In genomic region chr7:99625961-99626360, GRCh38 we compare ENCODE assay signal across 21 cellular contexts. TPM values are rescaled to one million over a fixed set of nuclear protein-coding genes. Genes with fewer than 3 reads are reported as not detected.
A peak's percentile ranks its signal among the peaks of the same experiment; 100 is the strongest.
DNase-seq lines count a peak whose midpoint lies in the region; ATAC-seq, FAIRE-seq and TF ChIP-seq lines count a peak whose summit lies in the region.
"Had no signal": no experiment of that assay in that cellular context is flagged by ENCODE, and none has a peak within 500 bp of the region (broad histone marks: within the 10 kb centered on the region; RNA-seq: fewer than 3 reads in every experiment).

No MANE protein-coding gene starts in this region.

- no peaks in the 10 kb centered on the region for H3K9me3 ChIP-seq in K562 (replicated peaks; ENCODE audit: control insufficient read depth, insufficient read depth, low read depth, low read length)
- H3K9me3 ChIP-seq: ovary, thyroid gland had no signal

- no peaks in the 10 kb centered on the region for H3K79me2 ChIP-seq in K562 (ENCODE audit: control insufficient read depth, insufficient read depth, low read length)

- CTCF ChIA-PET in K562 (lab: Yijun Ruan, JAX; ENCODE audit: low intra/inter-chr PET ratio), result no interaction called here

- H3K36me3 ChIP-seq in K562 (ENCODE audit: control insufficient read depth, insufficient read depth, low read length), result peaks cover 98% of the 10 kb centered on the region
- H3K36me3 ChIP-seq: ovary had no signal

- ATAC-seq in activated T-cell treated with anti-CD3 and anti-CD28 coated beads, Interleukin-2, amount 50 U/mL, for 72 hours (replicated peaks in 1 of 2), result no peak
- no peak for ATAC-seq in K562
- no peak for ATAC-seq in stimulated activated effector memory CD8-positive, alpha-beta T cell treated with anti-CD3 and anti-CD28 coated beads, Interleukin-12 subunit alpha, Interleukin-12 subunit beta, amount 100 ng/mL, for 72 hours
- ATAC-seq: right cardiac atrium had no signal

- WGBS in K562 (ENCODE audit: insufficient coverage, low coverage, missing lambda C conversion rate), result 88% methylated on average over 4 of the region's 4 CpGs

- peaks cover 40 to 64% of the 10 kb centered on the region in 2 donors for H3K36me3 Mint-ChIP-seq in activated T-cell treated with anti-CD3 and anti-CD28 coated beads, Interleukin-2, amount 50 U/mL, for 72 hours (ENCODE audit: insufficient read depth in 2 of 2)
- H3K36me3 Mint-ChIP-seq in stimulated activated effector memory CD8-positive, alpha-beta T cell treated with anti-CD3 and anti-CD28 coated beads, Interleukin-12 subunit alpha, Interleukin-12 subunit beta, amount 100 ng/mL, for 72 hours, result peaks cover 100% of the 10 kb centered on the region

- no peaks in the 10 kb centered on the region for H3K9me1 ChIP-seq in K562 (ENCODE audit: control insufficient read depth, insufficient read depth, low read length)

- H3K4me3 ChIP-seq in NB4 (ENCODE audit: low read depth, low read length), result peak overlapping the region; percentile 69
- H3K4me3 ChIP-seq in K562, result no peak overlapping the region
- H3K4me3 ChIP-seq: coronary artery, ovary, thyroid gland had no signal

- intact Hi-C loops in K562 (cut with micrococcal nuclease), result no loop called here

- peak overlapping the region; percentile 94 to 97 for H3K4me3 Mint-ChIP-seq in activated T-cell treated with anti-CD3 and anti-CD28 coated beads, Interleukin-2, amount 50 U/mL, for 72 hours
- peak overlapping the region; percentile 93 for H3K4me3 Mint-ChIP-seq in stimulated activated effector memory CD8-positive, alpha-beta T cell treated with anti-CD3 and anti-CD28 coated beads, Interleukin-12 subunit alpha, Interleukin-12 subunit beta, amount 100 ng/mL, for 72 hours
- H3K4me3 Mint-ChIP-seq: brain had no signal

- peak; percentile 69 for FAIRE-seq in K562 (lab: Jason Lieb, UNC)

- no peak overlapping the region for H3K4me2 ChIP-seq in K562 (ENCODE audit: insufficient read depth, low read length)

- TF ChIP-seq CTCF in NB4 (IDR thresholded peaks at IDR 0.05; ENCODE audit: low read depth, low read length) (no peak), K562 (IDR thresholded peaks at IDR 0.05 in 2 of 3, conservative IDR thresholded peaks at IDR 0.05 in 1 of 3; ENCODE audit: insufficient read depth in 2 of 3, low read depth in 1 of 3, low read length in 3 of 3) (no peak)

- no peaks in the 10 kb centered on the region for H3K9me3 Mint-ChIP-seq in activated T-cell treated with anti-CD3 and anti-CD28 coated beads, Interleukin-2, amount 50 U/mL, for 72 hours
- H3K9me3 Mint-ChIP-seq in stimulated activated effector memory CD8-positive, alpha-beta T cell treated with anti-CD3 and anti-CD28 coated beads, Interleukin-12 subunit alpha, Interleukin-12 subunit beta, amount 100 ng/mL, for 72 hours, result no peaks in the 10 kb centered on the region
- H3K9me3 Mint-ChIP-seq: brain had no signal

- no peak for DNase-seq in activated T-cell treated with anti-CD3 and anti-CD28 coated beads, Interleukin-2, amount 50 U/mL, for 72 hours
- DNase-seq in activated T-cell treated with anti-CD3 and anti-CD28 coated beads for 4 hours, result no peak
- peak; percentile 33 for DNase-seq in NB4 (ENCODE audit: low read depth)
- DNase-seq in K562 (ENCODE audit: extremely low read depth in 1 of 4, low spot score in 3 of 4), result no peak
- no peak for DNase-seq in stimulated activated effector memory CD8-positive, alpha-beta T cell treated with anti-CD3 and anti-CD28 coated beads, Interleukin-12 subunit alpha, Interleukin-12 subunit beta, amount 100 ng/mL, for 72 hours (ENCODE audit: low spot score in 2 of 2)
- no peak for DNase-seq in NCI-H2171 treated with DMSO at 0.1 percent for 48 hours (lab: John Stamatoyannopoulos, UW)
- DNase-seq in NCI-H187 treated with DMSO at 0.1 percent for 48 hours (lab: John Stamatoyannopoulos, UW), result no peak
- DNase-seq in H4 (ENCODE audit: low spot score), result no peak
- DNase-seq: foreskin fibroblast; hypothalamus; NCI-H1048; NCI-H2107; NCI-H524; ovary; right cardiac atrium; stimulated activated CD4-positive, alpha-beta T cell treated with anti-CD3 and anti-CD28 coated beads, Interleukin-15, amount 100 ng/mL, for 24 hours; thyroid gland had no signal

- H3K4me1 Mint-ChIP-seq in activated T-cell treated with anti-CD3 and anti-CD28 coated beads, Interleukin-2, amount 50 U/mL, for 72 hours (ENCODE audit: low read depth), result peaks cover 90% of the 10 kb centered on the region
- H3K4me1 Mint-ChIP-seq in stimulated activated effector memory CD8-positive, alpha-beta T cell treated with anti-CD3 and anti-CD28 coated beads, Interleukin-12 subunit alpha, Interleukin-12 subunit beta, amount 100 ng/mL, for 72 hours, result peaks cover 85% of the 10 kb centered on the region
- H3K4me1 Mint-ChIP-seq: brain had no signal

- H3K27me3 Mint-ChIP-seq in activated T-cell treated with anti-CD3 and anti-CD28 coated beads, Interleukin-2, amount 50 U/mL, for 72 hours (ENCODE audit: low read depth), result no peaks in the 10 kb centered on the region
- H3K27me3 Mint-ChIP-seq: brain had no signal

- BruUV-seq in K562 (replicated peaks; lab: Mats Ljungman, UMichigan), result no TSS peak

- H4K20me1 ChIP-seq in K562 (replicated peaks; ENCODE audit: control insufficient read depth, insufficient read depth, low read length), result peaks cover 11% of the 10 kb centered on the region; the same call in 1 of the 2 replicates

- 0 out of 4 replicates have a peak overlapping the region, but pooled peaks of 1 of the 2 experiments have one; percentile 7 for H3K9ac ChIP-seq in K562 (ENCODE audit: insufficient read depth in 1 of 2, low read depth in 2 of 2, low read length in 2 of 2)

- no peak overlapping the region for H2AFZ ChIP-seq in K562 (ENCODE audit: low read depth, low read length)

- TF ChIP-seq RAD21 in K562 (CRISPR knock-in tag; conservative IDR thresholded peaks at IDR 0.05 in 1 of 2, IDR thresholded peaks at IDR 0.05 in 1 of 2), result no peak

- H3K27ac Mint-ChIP-seq in activated T-cell treated with anti-CD3 and anti-CD28 coated beads, Interleukin-2, amount 50 U/mL, for 72 hours, result peak overlapping the region; percentile 97
- peak overlapping the region; percentile 99 for H3K27ac Mint-ChIP-seq in stimulated activated effector memory CD8-positive, alpha-beta T cell treated with anti-CD3 and anti-CD28 coated beads, Interleukin-12 subunit alpha, Interleukin-12 subunit beta, amount 100 ng/mL, for 72 hours

- in situ Hi-C loops in K562 (cut with MboI), result no loop called here

- peaks cover 0 to 8% of the 10 kb centered on the region in 2 experiments; a peak in 2 of 5 replicates for H3K4me1 ChIP-seq in K562 (replicated peaks in 1 of 2; ENCODE audit: control insufficient read depth in 2 of 2, insufficient read depth in 2 of 2, low read length in 2 of 2)
- H3K4me1 ChIP-seq: thyroid gland had no signal

- POLR2A ChIA-PET in K562 (lab: Yijun Ruan, JAX), result interaction anchor here (0.6 to 1.0 kb wide), 2 partner anchors 23 to 343 kb away, joined by 3 read pairs; no protein-coding TSS in a partner anchor

- no peaks in the 10 kb centered on the region for H3K27me3 ChIP-seq in K562 (ENCODE audit: control insufficient read depth in 2 of 2, insufficient read depth in 2 of 2, low read length in 2 of 2)
- H3K27me3 ChIP-seq: ovary, thyroid gland had no signal

- no peak for TF ChIP-seq EP300 in K562 (IDR thresholded peaks at IDR 0.05; ENCODE audit: low read length)

- no peak for TF ChIP-seq POLR2A in NB4 (IDR thresholded peaks at IDR 0.05; ENCODE audit: extremely low read depth, insufficient read length)
- no peak for TF ChIP-seq POLR2A in K562 (conservative IDR thresholded peaks at IDR 0.05)

- no peak overlapping the region for H3K27ac ChIP-seq in K562 (ENCODE audit: extremely low read depth, low read depth, low read length)
- H3K27ac ChIP-seq: coronary artery, ovary, thyroid gland had no signal

RNA-seq across cellular contexts. Expression of gene ZSCAN25, which starts 9.2 kb away (rescaled TPM):
- 10 to 100 TPM; 32.4 to 35.6 TPM for total RNA-seq in activated T-cell treated with anti-CD3 and anti-CD28 coated beads, Interleukin-2, amount 50 U/mL, for 72 hours
- 45.6 and 57.6 TPM in 2 replicates for total RNA-seq in K562 (2011; cell fraction: chromatin; rRNA removed; ENCODE audit: low replicate concordance)
- total RNA-seq in K562 (2011; cell fraction: nucleolus; rRNA removed), result 32.4 and 33.2 TPM in 2 replicates
- total RNA-seq in K562 (2011; cell fraction: nucleoplasm; rRNA removed), result 42.8 and 45.6 TPM in 2 replicates
- total RNA-seq in K562 (2014; rRNA removed), result 13.7 and 16.9 TPM in 2 replicates
- 11.0 and 12.8 TPM in 2 replicates for total RNA-seq in K562 (2014; rRNA removed; fragmentation: Illumina TruSeq; extraction: Trizol)
- 14.4 and 15.9 TPM in 2 replicates for total RNA-seq in K562 (2015; rRNA removed; fragmentation: Illumina TruSeq; extraction: Trizol)
- 15.7 and 18.4 TPM in 2 replicates for total RNA-seq in K562 (2021)
- polyA plus RNA-seq in K562 (2011; rRNA removed), result 10.5 and 14.2 TPM in 2 replicates
- polyA plus RNA-seq in K562 (2011; cell fraction: cytosol; rRNA removed), result 8.9 and 10.6 TPM in 2 replicates
- polyA plus RNA-seq in K562 (2011; cell fraction: nucleus; rRNA removed), result 16.5 and 25.1 TPM in 2 replicates
- polyA plus RNA-seq in K562 (2012), result 10.0 and 11.0 TPM in 2 replicates
- polyA plus RNA-seq in K562 (2014; fragmentation: Illumina TruSeq; extraction: Trizol), result 11.7 and 12.0 TPM in 2 replicates
- 1 to 10 TPM in 1 of 2 experiments, under 1 TPM in 1; 0.94 to 1.1 TPM for polyA plus RNA-seq in K562 (2014; fragmentation: Nextera tagmentation; extraction: Ambion mirVana)
- polyA plus RNA-seq in K562 (2014; rRNA removed), result 12.2 and 18.5 TPM in 2 replicates
- 19.5 and 22.0 TPM in 2 replicates for polyA minus RNA-seq in K562 (2011; rRNA and poly(A)+ RNA removed)
- polyA minus RNA-seq in K562 (2011; cell fraction: cytosol; rRNA and poly(A)+ RNA removed), result 6.7 and 10.3 TPM in 2 replicates
- polyA minus RNA-seq in K562 (2011; cell fraction: nucleus; rRNA and poly(A)+ RNA removed), result 14.4 and 16.6 TPM in 2 replicates
- 6.9 and 14.2 TPM in 2 replicates for total RNA-seq in H4 (2014; rRNA removed; shearing (Covaris generic))

RNA-seq across cellular contexts. Expression of gene TMEM225B, which starts 27.9 kb away (rescaled TPM):
- total RNA-seq in activated T-cell treated with anti-CD3 and anti-CD28 coated beads, Interleukin-2, amount 50 U/mL, for 72 hours, result 1 to 10 TPM; 2.5 to 4.3 TPM
- 0.42 and 0.51 TPM in 2 replicates for total RNA-seq in K562 (2011; cell fraction: chromatin; rRNA removed; ENCODE audit: low replicate concordance)
- total RNA-seq in K562 (2011; cell fraction: nucleolus; rRNA removed), result 4.0 and 4.3 TPM in 2 replicates
- 1.6 and 1.8 TPM in 2 replicates for total RNA-seq in K562 (2011; cell fraction: nucleoplasm; rRNA removed)
- total RNA-seq in K562 (2014; rRNA removed) (0.61 and 0.73 TPM in 2 replicates), K562 (2014; rRNA removed; fragmentation: Illumina TruSeq; extraction: Trizol) (0.18 and 0.70 TPM in 2 replicates), K562 (2015; rRNA removed; fragmentation: Illumina TruSeq; extraction: Trizol) (0.51 and 0.79 TPM in 2 replicates), K562 (2021) (0.60 and 1.3 TPM in 2 replicates)
- polyA plus RNA-seq in K562 (2011; rRNA removed) (0.56 and 0.93 TPM in 2 replicates), K562 (2014; fragmentation: Illumina TruSeq; extraction: Trizol) (0.32 and 0.68 TPM in 2 replicates), K562 (2014; fragmentation: Nextera tagmentation; extraction: Ambion mirVana) (under 1 TPM; 0.08 to 0.25 TPM), K562 (2014; rRNA removed) (0.62 and 0.94 TPM in 2 replicates)
- 0.30 and 1.1 TPM in 2 replicates for polyA plus RNA-seq in K562 (2011; cell fraction: cytosol; rRNA removed)
- polyA plus RNA-seq in K562 (2011; cell fraction: nucleus; rRNA removed), result 2.6 and 4.8 TPM in 2 replicates
- 0.64 and 0.65 TPM in 2 replicates for polyA plus RNA-seq in K562 (2012)
- 0.36 and 0.74 TPM in 2 replicates for polyA minus RNA-seq in K562 (2011; rRNA and poly(A)+ RNA removed)
- polyA minus RNA-seq in K562 (2011; cell fraction: cytosol; rRNA and poly(A)+ RNA removed), result not detected in 2 replicates
- polyA minus RNA-seq in K562 (2011; cell fraction: nucleus; rRNA and poly(A)+ RNA removed), result 2.2 TPM in 2 replicates
- total RNA-seq in H4 (2014; rRNA removed; shearing (Covaris generic)), result 0.19 and 1.6 TPM in 2 replicates
- total RNA-seq: kidney epithelial cell, lung microvascular endothelial cell had no signal

RNA-seq across cellular contexts. Expression of gene CYP3A5, which starts 53.8 kb away (rescaled TPM):
- under 1 TPM in 1 of 2 donors, not detected in 1; 0.36 TPM for total RNA-seq in activated T-cell treated with anti-CD3 and anti-CD28 coated beads, Interleukin-2, amount 50 U/mL, for 72 hours
- total RNA-seq in K562 (2011; cell fraction: chromatin; rRNA removed; ENCODE audit: low replicate concordance), result 9.6 and 11.2 TPM in 2 replicates
- 4.3 and 5.0 TPM in 2 replicates for total RNA-seq in K562 (2011; cell fraction: nucleolus; rRNA removed)
- total RNA-seq in K562 (2011; cell fraction: nucleoplasm; rRNA removed), result 4.5 and 5.9 TPM in 2 replicates
- total RNA-seq in K562 (2014; rRNA removed) (0.73 and 1.3 TPM in 2 replicates), K562 (2014; rRNA removed; fragmentation: Illumina TruSeq; extraction: Trizol) (1.3 and 1.7 TPM in 2 replicates), K562 (2015; rRNA removed; fragmentation: Illumina TruSeq; extraction: Trizol) (1.7 and 2.8 TPM in 2 replicates), K562 (2021) (0.96 and 1.5 TPM in 2 replicates)
- polyA plus RNA-seq in K562 (2011; rRNA removed) (0.98 and 1.5 TPM in 2 replicates), K562 (2014; fragmentation: Illumina TruSeq; extraction: Trizol) (1.1 and 1.2 TPM in 2 replicates), K562 (2014; fragmentation: Nextera tagmentation; extraction: Ambion mirVana) (1 to 10 TPM; 1.6 TPM), K562 (2014; rRNA removed) (1.5 and 1.6 TPM in 2 replicates)
- polyA plus RNA-seq in K562 (2011; cell fraction: cytosol; rRNA removed), result 0.27 and 1.0 TPM in 2 replicates
- 9.0 and 11.0 TPM in 2 replicates for polyA plus RNA-seq in K562 (2011; cell fraction: nucleus; rRNA removed)
- 2.6 and 5.5 TPM in 2 replicates for polyA plus RNA-seq in K562 (2012)
- polyA minus RNA-seq in K562 (2011; rRNA and poly(A)+ RNA removed), result 1.8 and 2.9 TPM in 2 replicates
- 0.48 TPM in 1 of 2 replicates, not detected in the other for polyA minus RNA-seq in K562 (2011; cell fraction: cytosol; rRNA and poly(A)+ RNA removed)
- 5.1 and 7.3 TPM in 2 replicates for polyA minus RNA-seq in K562 (2011; cell fraction: nucleus; rRNA and poly(A)+ RNA removed)
- total RNA-seq in H4 (2014; rRNA removed; shearing (Covaris generic)), result not detected in 2 replicates
- total RNA-seq: lung microvascular endothelial cell had no signal
